24 cellular contexts compared by ENCODE assay signal in genomic region chr7:129707910-129708490, GRCh38.
A peak's percentile ranks its signal among the peaks of the same experiment; 100 is the strongest.
DNase-seq lines count a peak whose midpoint lies in the region; ATAC-seq and TF ChIP-seq lines count a peak whose summit lies in the region.
"Had no signal": no experiment of that assay in that cellular context is flagged by ENCODE, and none has a peak within 500 bp of the region (broad histone marks: within the 10 kb centered on the region; RNA-seq: fewer than 3 reads in every experiment).

No MANE protein-coding gene starts in this region.

- H3K9me3 Mint-ChIP-seq in stimulated activated naive CD8-positive, alpha-beta T cell treated with anti-CD3 and anti-CD28 coated beads, Interleukin-15, amount 100 ng/mL, for 72 hours = no peaks in the 10 kb centered on the region
- H3K9me3 Mint-ChIP-seq: CD8-positive, alpha-beta memory T cell had no signal

- H3K4me3 Mint-ChIP-seq in stimulated activated naive CD8-positive, alpha-beta T cell treated with anti-CD3 and anti-CD28 coated beads, Interleukin-15, amount 100 ng/mL, for 72 hours = no peak overlapping the region
- H3K4me3 Mint-ChIP-seq: CD8-positive, alpha-beta memory T cell had no signal

- H2AFZ ChIP-seq in PC-3 (ENCODE audit: low read length) = no peak overlapping the region

- BruUV-seq in PC-3 (replicated peaks; lab: Mats Ljungman, UMichigan) = no TSS peak

- intact Hi-C loops in PC-3 (cut with micrococcal nuclease) = no loop called here

- H3K27ac ChIP-seq in PC-3 (ENCODE audit: low read length) = no peak overlapping the region
- H3K27ac ChIP-seq: 22Rv1, transverse colon had no signal

- peaks cover 14% of the 10 kb centered on the region for H3K4me1 ChIP-seq in PC-3 (ENCODE audit: insufficient read depth, low read length)
- H3K4me1 ChIP-seq: transverse colon had no signal

- H3K9ac ChIP-seq in PC-3 (ENCODE audit: low read length) = no peak overlapping the region

- peak; percentile 61 for ATAC-seq in stimulated activated naive CD8-positive, alpha-beta T cell treated with anti-CD3 and anti-CD28 coated beads, Interleukin-15, amount 100 ng/mL, for 72 hours
- no peak for ATAC-seq in stimulated activated naive CD8-positive, alpha-beta T cell treated with anti-CD3 and anti-CD28 coated beads, Interleukin-15, Interleukin-2, amounts not matched to agents 100 U/mL and 50 U/mL, for 24 hours
- ATAC-seq in PC-3 (no peak), GM18868 (IDR thresholded peaks at IDR 0.05; ENCODE audit: unreplicated experiment) (no peak)
- ATAC-seq: sciatic nerve had no signal

- peak overlapping the region; percentile 49 for H3K4me2 ChIP-seq in PC-3 (ENCODE audit: low read length)

- peaks cover 20% of the 10 kb centered on the region for H3K4me1 Mint-ChIP-seq in stimulated activated naive CD8-positive, alpha-beta T cell treated with anti-CD3 and anti-CD28 coated beads, Interleukin-15, amount 100 ng/mL, for 72 hours

- H3K79me2 ChIP-seq in PC-3 (ENCODE audit: low read length) = no peaks in the 10 kb centered on the region

- H3K9me3 ChIP-seq in PC-3 (ENCODE audit: low read length) = no peaks in the 10 kb centered on the region
- H3K9me3 ChIP-seq: HAP-1, transverse colon had no signal

- H4K20me1 ChIP-seq in PC-3 (ENCODE audit: low read length) = no peaks in the 10 kb centered on the region

- CTCF ChIA-PET in PC-3 (lab: Charles Lee) = no interaction called here

- H3K9me2 ChIP-seq in PC-3 (replicated peaks; ENCODE audit: low read length) = no peaks in the 10 kb centered on the region

- no peak overlapping the region for H3K4me3 ChIP-seq in PC-3 (ENCODE audit: low read length)
- H3K4me3 ChIP-seq: HAP-1, transverse colon had no signal

- H3K27ac Mint-ChIP-seq in stimulated activated naive CD8-positive, alpha-beta T cell treated with anti-CD3 and anti-CD28 coated beads, Interleukin-15, amount 100 ng/mL, for 72 hours = peak overlapping the region in 1 of 2 donors; percentile 68

- H3F3A ChIP-seq in PC-3 (ENCODE audit: low read length, unreplicated experiment) = no peaks in the 10 kb centered on the region

- POLR2A ChIA-PET in PC-3 (lab: Charles Lee; ENCODE audit: unreplicated experiment) = no interaction called here

- peaks cover 14% of the 10 kb centered on the region for H3K36me3 ChIP-seq in PC-3 (ENCODE audit: low read depth, low read length)

- H3K27me3 Mint-ChIP-seq in stimulated activated naive CD8-positive, alpha-beta T cell treated with anti-CD3 and anti-CD28 coated beads, Interleukin-15, amount 100 ng/mL, for 72 hours = no peaks in the 10 kb centered on the region
- H3K27me3 Mint-ChIP-seq: CD8-positive, alpha-beta memory T cell had no signal

- DNase-seq in DMS79 (lab: John Stamatoyannopoulos, UW) (peak; percentile 6), DMS79 treated with DMSO at 0.1 percent for 48 hours (lab: John Stamatoyannopoulos, UW) (no peak), PC-3 (peak; percentile 64), H4 (ENCODE audit: low spot score) (no peak), NCI-H510A (lab: John Stamatoyannopoulos, UW) (no peak)
- no peak for DNase-seq in stimulated activated naive CD8-positive, alpha-beta T cell treated with anti-CD3 and anti-CD28 coated beads, Interleukin-15, amount 100 ng/mL, for 72 hours
- DNase-seq in stimulated activated naive CD8-positive, alpha-beta T cell treated with anti-CD3 and anti-CD28 coated beads, Interleukin-15, Interleukin-2, amounts not matched to agents 100 U/mL and 50 U/mL, for 24 hours = no peak
- DNase-seq: activated CD4-positive, alpha-beta T cell treated with anti-CD3 and anti-CD28 coated beads, Interleukin-2, amount 50 U/mL, for 48 hours; activated naive CD4-positive, alpha-beta T cell treated with Interleukin-2 at 50 U/mL for 16 hours; activated T-cell treated with anti-CD3 and anti-CD28 coated beads, Interleukin-2, amount 50 U/mL, for 1 hour; amniotic stem cell; CD8-positive, alpha-beta memory T cell; effector CD4-positive, alpha-beta T cell; head of caudate nucleus; mammary epithelial cell; NCI-H2171; NCI-H69; RPMI8226; stimulated activated CD4-positive, alpha-beta T cell treated with anti-CD3 and anti-CD28 coated beads, Interleukin-15, amount 100 ng/mL, for 24 hours; transverse colon had no signal

- no peak for TF ChIP-seq CTCF in PC-3 (conservative IDR thresholded peaks at IDR 0.05; ENCODE audit: low read depth, low read length)

- H3K27me3 ChIP-seq in PC-3 (ENCODE audit: low read length) = no peaks in the 10 kb centered on the region
- H3K27me3 ChIP-seq: transverse colon had no signal

Comparison
In these comparisons a context has a peak if more than half of its experiments do, and no peak if none do; other contexts are left out.
1. DNase-seq: peak in DMS79 (single experiment) and PC-3 (single experiment); none in DMS79 treated with DMSO at 0.1 percent for 48 hours (single experiment), stimulated activated naive CD8-positive, alpha-beta T cell treated with anti-CD3 and anti-CD28 coated beads, Interleukin-15, amount 100 ng/mL, for 72 hours (0 of 2), stimulated activated naive CD8-positive, alpha-beta T cell treated with anti-CD3 and anti-CD28 coated beads, Interleukin-15, Interleukin-2, amounts not matched to agents 100 U/mL and 50 U/mL, for 24 hours (single experiment), H4 (single experiment) and NCI-H510A (single experiment).